8 cellular contexts compared by ENCODE assay signal in genomic region chr17:40818343-40818732, GRCh38. TPM values are rescaled to one million over a fixed set of nuclear protein-coding genes. Genes with fewer than 3 reads are reported as not detected.
DNase-seq lines count a peak whose midpoint lies in the region; ATAC-seq, FAIRE-seq and TF ChIP-seq lines count a peak whose summit lies in the region.

No MANE protein-coding gene starts in this region.

- no peaks in the 10 kb centered on the region for H3K36me3 ChIP-seq in BJ (ENCODE audit: control insufficient read depth, insufficient read depth, low read length)
- H3K36me3 ChIP-seq in MG63, result peaks cover 16% of the 10 kb centered on the region

- peaks cover 15% of the 10 kb centered on the region for H3K27me3 Mint-ChIP-seq in nephron (ENCODE audit: low read depth)

- H3K9me3 ChIP-seq in MG63, result no peaks in the 10 kb centered on the region

- no peak for DNase-seq in BJ (ENCODE audit: low read depth)
- no peak for DNase-seq in MG63
- DNase-seq in dermis blood vessel endothelial cell, result peak; percentile 6
- no peak for DNase-seq in activated CD8-positive, alpha-beta memory T cell treated with anti-CD3 and anti-CD28 coated beads, Interleukin-2, amount 50 U/mL, for 4 hours
- no peak for DNase-seq in frontal cortex (ENCODE audit: low spot score in 2 of 2)

- peaks cover 43% of the 10 kb centered on the region for H3K36me3 Mint-ChIP-seq in nephron (ENCODE audit: low read depth)

- CTCF ChIA-PET in BJ (lab: Yijun Ruan, JAX), result interaction anchor here (0.7 to 2.5 kb wide), 4 partner anchors 18 to 844 kb away, joined by 3 to 10 read pairs (median 3); no protein-coding TSS in a partner anchor

- POLR2A ChIA-PET in BJ (lab: Charles Lee), result no interaction called here

- peak overlapping the region; percentile 84 to 98 (median 93) for H3K4me3 Mint-ChIP-seq in nephron

- peaks cover 28% of the 10 kb centered on the region for H3K4me1 Mint-ChIP-seq in nephron

- peak overlapping the region; percentile 92 to 98 (median 96) for H3K27ac Mint-ChIP-seq in nephron

- H3K27me3 ChIP-seq in BJ (ENCODE audit: control insufficient read depth, insufficient read depth, low read length) (no peaks in the 10 kb centered on the region), MG63 (no peaks in the 10 kb centered on the region)

- TF ChIP-seq CTCF in BJ (IDR thresholded peaks at IDR 0.05; ENCODE audit: insufficient read depth, low read depth, low read length) (no peak), nephron (IDR thresholded peaks at IDR 0.05; ENCODE audit: unreplicated experiment in 3 of 3) (no peak)

- H3K4me3 ChIP-seq in BJ (ENCODE audit: low read depth, low read length) (peak overlapping the region; percentile 70), MG63 (peak overlapping the region; percentile 69)

- ATAC-seq in HG03045 (IDR thresholded peaks at IDR 0.05; ENCODE audit: unreplicated experiment) (no peak), HG03354 (IDR thresholded peaks at IDR 0.05; ENCODE audit: poor library complexity, severe bottlenecking, unreplicated experiment) (no peak)

- no peaks in the 10 kb centered on the region for H3K9me3 Mint-ChIP-seq in nephron

- no peak for FAIRE-seq in frontal cortex (lab: Jason Lieb, UNC)

RNA-seq across cellular contexts. Expression of gene KRT10, which starts 4.1 kb away (rescaled TPM):
- 6.4 and 16.1 TPM in 2 replicates for polyA plus RNA-seq in BJ (2011; rRNA removed)
- polyA minus RNA-seq in BJ (2011; rRNA and poly(A)+ RNA removed), result 0.24 and 0.62 TPM in 2 replicates
- 48.4 and 70.6 TPM in 2 replicates for total RNA-seq in MG63 (2014; rRNA removed; shearing (Covaris generic); ENCODE audit: low replicate concordance)
- total RNA-seq in dermis blood vessel endothelial cell, result 4.9 and 5.3 TPM in 2 replicates
- 2.4 TPM for total RNA-seq in frontal cortex

RNA-seq across cellular contexts. Expression of gene KRT28, which starts 18.6 kb away (rescaled TPM):
- polyA plus RNA-seq in BJ (2011; rRNA removed), result not detected in 2 replicates
- not detected in 2 replicates for polyA minus RNA-seq in BJ (2011; rRNA and poly(A)+ RNA removed)
- total RNA-seq in MG63 (2014; rRNA removed; shearing (Covaris generic); ENCODE audit: low replicate concordance), result not detected in 2 replicates
- not detected in 2 replicates for total RNA-seq in dermis blood vessel endothelial cell
- total RNA-seq in frontal cortex, result not detected

RNA-seq across cellular contexts. Expression of gene KRT27, which starts 36.0 kb away (rescaled TPM):
- polyA plus RNA-seq in BJ (2011; rRNA removed), result not detected in 2 replicates
- polyA minus RNA-seq in BJ (2011; rRNA and poly(A)+ RNA removed), result not detected in 2 replicates
- not detected in 2 replicates for total RNA-seq in MG63 (2014; rRNA removed; shearing (Covaris generic); ENCODE audit: low replicate concordance)
- total RNA-seq in dermis blood vessel endothelial cell (not detected in 2 replicates), frontal cortex (not detected)

RNA-seq across cellular contexts. Expression of gene KRT26, which starts 46.3 kb away (rescaled TPM):
- not detected in 2 replicates for polyA plus RNA-seq in BJ (2011; rRNA removed)
- not detected in 2 replicates for polyA minus RNA-seq in BJ (2011; rRNA and poly(A)+ RNA removed)
- not detected in 2 replicates for total RNA-seq in MG63 (2014; rRNA removed; shearing (Covaris generic); ENCODE audit: low replicate concordance)
- total RNA-seq in dermis blood vessel endothelial cell (not detected in 2 replicates), frontal cortex (not detected)

RNA-seq across cellular contexts. Expression of gene KRT12, which starts 48.7 kb away (rescaled TPM):
- polyA plus RNA-seq in BJ (2011; rRNA removed), result not detected in 2 replicates
- not detected in 2 replicates for polyA minus RNA-seq in BJ (2011; rRNA and poly(A)+ RNA removed)
- not detected in 2 replicates for total RNA-seq in MG63 (2014; rRNA removed; shearing (Covaris generic); ENCODE audit: low replicate concordance)
- total RNA-seq in dermis blood vessel endothelial cell (not detected in 2 replicates), frontal cortex (not detected)
